Comparison of ENCODE assay signal across 1 cellular context in the genomic region with DNA sequence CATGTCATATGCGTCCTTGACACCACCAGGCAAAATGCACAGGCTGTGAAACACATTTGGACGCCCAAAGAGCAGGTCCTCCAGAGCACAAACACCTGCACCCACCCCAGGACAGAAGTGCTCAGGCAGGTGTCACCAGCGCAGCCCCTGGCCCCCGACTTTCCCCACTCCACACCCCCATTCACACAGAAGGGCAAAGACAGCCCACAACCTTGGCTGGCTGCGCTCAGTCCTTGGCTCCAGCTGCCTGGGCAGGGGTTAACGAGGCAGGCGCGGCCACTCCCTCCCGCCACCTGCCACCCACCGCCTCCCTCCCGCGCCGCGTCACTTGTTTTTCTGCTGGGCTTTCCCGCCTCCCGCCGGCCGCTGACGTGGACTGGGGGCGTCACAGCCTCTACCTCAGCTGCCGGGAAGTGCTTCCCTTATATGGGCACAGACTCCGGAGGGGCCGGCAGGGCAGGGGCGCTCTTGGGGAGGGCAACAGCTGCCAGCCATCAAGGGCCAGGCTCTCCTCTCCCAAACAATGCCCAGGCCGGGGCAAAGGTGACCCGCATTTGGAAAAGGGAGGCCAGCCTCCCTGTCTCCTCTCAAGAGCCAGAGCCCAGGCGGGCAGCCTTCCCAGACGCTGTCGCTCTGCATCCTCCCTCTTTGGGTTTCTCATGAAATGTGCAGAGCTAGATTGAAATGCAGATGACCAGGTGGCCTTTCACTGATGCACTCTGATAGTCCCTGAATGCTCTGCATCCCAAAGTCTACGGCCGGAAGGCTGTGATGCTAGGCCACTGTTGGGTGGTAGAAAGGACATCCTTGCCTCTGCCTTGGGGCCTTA.
TF ChIP-seq lines count a peak whose summit lies in the region.

No MANE protein-coding gene starts in this region.

TF ChIP-seq in HCT116, 20 proteins besides CTCF, POLR2A, EP300 and RAD21 (continued from another document):
- TF ChIP-seq, protein P1, sequence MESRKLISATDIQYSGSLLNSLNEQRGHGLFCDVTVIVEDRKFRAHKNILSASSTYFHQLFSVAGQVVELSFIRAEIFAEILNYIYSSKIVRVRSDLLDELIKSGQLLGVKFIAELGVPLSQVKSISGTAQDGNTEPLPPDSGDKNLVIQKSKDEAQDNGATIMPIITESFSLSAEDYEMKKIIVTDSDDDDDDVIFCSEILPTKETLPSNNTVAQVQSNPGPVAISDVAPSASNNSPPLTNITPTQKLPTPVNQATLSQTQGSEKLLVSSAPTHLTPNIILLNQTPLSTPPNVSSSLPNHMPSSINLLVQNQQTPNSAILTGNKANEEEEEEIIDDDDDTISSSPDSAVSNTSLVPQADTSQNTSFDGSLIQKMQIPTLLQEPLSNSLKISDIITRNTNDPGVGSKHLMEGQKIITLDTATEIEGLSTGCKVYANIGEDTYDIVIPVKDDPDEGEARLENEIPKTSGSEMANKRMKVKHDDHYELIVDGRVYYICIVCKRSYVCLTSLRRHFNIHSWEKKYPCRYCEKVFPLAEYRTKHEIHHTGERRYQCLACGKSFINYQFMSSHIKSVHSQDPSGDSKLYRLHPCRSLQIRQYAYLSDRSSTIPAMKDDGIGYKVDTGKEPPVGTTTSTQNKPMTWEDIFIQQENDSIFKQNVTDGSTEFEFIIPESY (IDR thresholded peaks at IDR 0.05; ENCODE audit: extremely low read depth, insufficient replicate concordance, low read length), result no peak
TF ChIP-seq in HCT116: peak in this region for 3.
